Comparison of ENCODE assay signal across 16 cellular contexts in the genomic region with DNA sequence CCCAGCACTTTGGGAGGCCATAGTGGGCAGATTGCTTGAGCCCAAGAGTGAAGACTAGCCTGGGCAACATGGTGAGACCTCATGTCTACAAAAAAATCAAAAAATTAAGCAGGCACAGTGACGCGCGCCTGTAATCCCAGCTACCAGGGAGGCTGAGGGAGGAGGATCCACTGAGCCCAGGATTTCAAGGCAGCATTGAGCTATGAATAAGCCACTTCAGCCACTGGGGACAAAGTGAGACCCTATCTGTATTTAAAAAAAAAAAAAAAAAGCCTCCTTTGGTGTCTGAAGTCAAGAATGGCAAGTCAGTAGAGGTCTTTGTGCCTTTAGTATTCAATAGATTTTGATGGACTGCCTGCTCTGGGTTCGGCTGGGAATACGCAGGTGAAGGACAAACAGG.
A peak's percentile ranks its signal among the peaks of the same experiment; 100 is the strongest.
DNase-seq lines count a peak whose midpoint lies in the region; ATAC-seq and TF ChIP-seq lines count a peak whose summit lies in the region.
"Had no signal": no experiment of that assay in that cellular context is flagged by ENCODE, and none has a peak within 500 bp of the region (broad histone marks: within the 10 kb centered on the region; RNA-seq: fewer than 3 reads in every experiment).

No MANE protein-coding gene starts in this region.

- no peak for DNase-seq in SK-N-SH
- no peak for DNase-seq in WTC11 (ENCODE audit: low spot score)
- no peak for DNase-seq in activated CD8-positive, alpha-beta T cell treated with anti-CD3 and anti-CD28 coated beads for 36 hours
- no peak for DNase-seq in colonic mucosa
- DNase-seq: KG1, NCI-H226, NCI-H748 treated with DMSO at 0.1 percent for 48 hours, PC-3, Right ventricle myocardium superior, SW 1271 had no signal

- no peaks in the 10 kb centered on the region for H4K20me1 ChIP-seq in SK-N-SH (ENCODE audit: insufficient read depth)

- H3K4me3 ChIP-seq in SK-N-SH (ENCODE audit: low read depth in 2 of 2, low read length in 1 of 2) (no peak overlapping the region), colonic mucosa (no peak overlapping the region)
- H3K4me3 ChIP-seq: GM23248 had no signal

- H3K4me3 Mint-ChIP-seq in WTC11 = no peak overlapping the region
- H3K4me3 Mint-ChIP-seq in nephron = no peak overlapping the region
- no peak overlapping the region for H3K4me3 Mint-ChIP-seq in activated CD8-positive, alpha-beta T cell treated with anti-CD3 and anti-CD28 coated beads for 36 hours

- H3K36me3 Mint-ChIP-seq in WTC11 = peaks cover 18% of the 10 kb centered on the region
- peaks cover 19% of the 10 kb centered on the region for H3K36me3 Mint-ChIP-seq in nephron (ENCODE audit: low read depth)
- H3K36me3 Mint-ChIP-seq in activated CD8-positive, alpha-beta T cell treated with anti-CD3 and anti-CD28 coated beads for 36 hours (ENCODE audit: low read depth) = peaks cover 2% of the 10 kb centered on the region

- H3K9me3 ChIP-seq in SK-N-SH = no peaks in the 10 kb centered on the region
- H3K9me3 ChIP-seq in colonic mucosa = no peaks in the 10 kb centered on the region

- H3K9me3 Mint-ChIP-seq in WTC11 (peaks cover 26% of the 10 kb centered on the region), nephron (peaks cover 19% of the 10 kb centered on the region)
- peaks cover 8% of the 10 kb centered on the region for H3K9me3 Mint-ChIP-seq in activated CD8-positive, alpha-beta T cell treated with anti-CD3 and anti-CD28 coated beads for 36 hours

- H3K4me2 ChIP-seq in SK-N-SH = no peak overlapping the region

- peaks cover 3% of the 10 kb centered on the region; the same call in 1 of the 2 replicates for H3K27me3 Mint-ChIP-seq in WTC11 (ENCODE audit: low read depth)
- no peaks in the 10 kb centered on the region for H3K27me3 Mint-ChIP-seq in nephron (ENCODE audit: low read depth)
- H3K27me3 Mint-ChIP-seq in activated CD8-positive, alpha-beta T cell treated with anti-CD3 and anti-CD28 coated beads for 36 hours = no peaks in the 10 kb centered on the region

- H3K27me3 ChIP-seq in SK-N-SH (ENCODE audit: insufficient read depth) (no peaks in the 10 kb centered on the region), colonic mucosa (no peaks in the 10 kb centered on the region)

- H3K79me2 ChIP-seq in SK-N-SH (ENCODE audit: insufficient read depth) = peaks cover 5% of the 10 kb centered on the region

- peaks cover 7% of the 10 kb centered on the region for H3K4me1 Mint-ChIP-seq in WTC11
- peaks cover 26% of the 10 kb centered on the region for H3K4me1 Mint-ChIP-seq in nephron
- H3K4me1 Mint-ChIP-seq in activated CD8-positive, alpha-beta T cell treated with anti-CD3 and anti-CD28 coated beads for 36 hours (ENCODE audit: low read depth) = no peaks in the 10 kb centered on the region

- H3K9me2 ChIP-seq in SK-N-SH = no peaks in the 10 kb centered on the region

- peaks cover 17% of the 10 kb centered on the region for H3F3A ChIP-seq in SK-N-SH (replicated peaks; ENCODE audit: insufficient read depth)

- 98% methylated on average over 5 of the region's 5 CpGs for WGBS in SK-N-SH (ENCODE audit: low lambda C conversion rate)

- intact Hi-C loops in activated CD8-positive, alpha-beta T cell treated with anti-CD3 and anti-CD28 coated beads for 36 hours (cut with micrococcal nuclease) = no loop called here
- intact Hi-C loops in colonic mucosa (cut with DNase I) = no loop called here

- H3K36me3 ChIP-seq in SK-N-SH (replicated peaks in 1 of 2; ENCODE audit: control insufficient read depth in 1 of 2, insufficient read depth in 2 of 2, low read length in 1 of 2) = peaks cover 30 to 37% of the 10 kb centered on the region in 2 experiments
- H3K36me3 ChIP-seq in colonic mucosa = no peaks in the 10 kb centered on the region

- H3K9ac ChIP-seq in SK-N-SH (no peak overlapping the region), colonic mucosa (ENCODE audit: low read depth in 2 of 2, low read length in 2 of 2) (no peak overlapping the region)
- H3K9ac ChIP-seq: GM23248 had no signal

- TF ChIP-seq EP300 in SK-N-SH (IDR thresholded peaks at IDR 0.05; ENCODE audit: borderline replicate concordance in 1 of 2, low read depth in 1 of 2, low read length in 1 of 2) = no peak

- H2AFZ ChIP-seq in SK-N-SH (ENCODE audit: low read depth) = no peak overlapping the region
- H2AFZ ChIP-seq: GM23248 had no signal

- POLR2A ChIA-PET in SK-N-SH (lab: Yijun Ruan, JAX) (interaction anchor here (1.4 kb wide), 1 partner anchor 27 kb away, joined by 3 read pairs; no protein-coding TSS in a partner anchor), WTC11 (lab: Charles Lee) (interaction anchor here (0.6 to 0.7 kb wide), 3 partner anchors 25 to 86 kb away, joined by 3 to 4 read pairs (median 3); partner anchors contain the start of gene RALA)
- POLR2A ChIA-PET in activated CD8-positive, alpha-beta T cell treated with anti-CD3 and anti-CD28 coated beads for 36 hours (lab: Charles Lee) = interaction anchor here (0.6 kb wide), 1 partner anchor 240 kb away, joined by 3 read pairs; no protein-coding TSS in a partner anchor

- TF ChIP-seq CTCF in SK-N-SH (IDR thresholded peaks at IDR 0.05) = no peak
- TF ChIP-seq CTCF in WTC11 (IDR thresholded peaks at IDR 0.05) = no peak
- no peak for TF ChIP-seq CTCF in nephron (IDR thresholded peaks at IDR 0.05; ENCODE audit: unreplicated experiment in 3 of 3)
- no peak for TF ChIP-seq CTCF in activated CD8-positive, alpha-beta T cell treated with anti-CD3 and anti-CD28 coated beads for 36 hours (IDR thresholded peaks at IDR 0.05)
- TF ChIP-seq CTCF in colonic mucosa (IDR thresholded peaks at IDR 0.05) = no peak

- H3K27ac Mint-ChIP-seq in WTC11 (no peak overlapping the region), nephron (peak overlapping the region; percentile 65 to 92 (median 84))
- H3K27ac Mint-ChIP-seq in activated CD8-positive, alpha-beta T cell treated with anti-CD3 and anti-CD28 coated beads for 36 hours = no peak overlapping the region

- ATAC-seq in SK-N-SH treated with all-trans-retinoic acid at 6 μM for 48 hours (peak; percentile 13; the same call in 1 of the 3 replicates), WTC11 (peak; percentile 56), GM18909 (IDR thresholded peaks at IDR 0.05; ENCODE audit: poor library complexity, unreplicated experiment) (no peak)
- ATAC-seq in activated CD8-positive, alpha-beta T cell treated with anti-CD3 and anti-CD28 coated beads for 36 hours = no peak

- CTCF ChIA-PET in SK-N-SH (lab: Yijun Ruan, JAX) (interaction anchor here (1.6 to 3.2 kb wide), 4 partner anchors 11 to 129 kb away, joined by 5 to 13 read pairs (median 9); no protein-coding TSS in a partner anchor), WTC11 (lab: Charles Lee) (interaction anchor here (0.6 to 3.6 kb wide), 6 partner anchors 8 to 129 kb away, joined by 3 to 24 read pairs (median 4); no protein-coding TSS in a partner anchor)
- CTCF ChIA-PET in activated CD8-positive, alpha-beta T cell treated with anti-CD3 and anti-CD28 coated beads for 36 hours (lab: Charles Lee) = interaction anchor here (1.0 to 1.4 kb wide), 2 partner anchors 12 to 129 kb away, joined by 3 read pairs; no protein-coding TSS in a partner anchor

- H3K4me1 ChIP-seq in SK-N-SH (ENCODE audit: control insufficient read depth in 1 of 2, insufficient read depth in 2 of 2, low read depth in 1 of 2, low read length in 1 of 2) (peaks cover 0 to 5% of the 10 kb centered on the region in 2 experiments; a peak in 1 of 4 replicates), colonic mucosa (no peaks in the 10 kb centered on the region)

- no peak for TF ChIP-seq RAD21 in SK-N-SH (IDR thresholded peaks at IDR 0.05; ENCODE audit: low read length)

- peak overlapping the region in 1 of 2 experiments; percentile 12; a peak in 1 of 4 replicates for H3K27ac ChIP-seq in SK-N-SH (ENCODE audit: low read depth in 2 of 2, low read length in 1 of 2)
- H3K27ac ChIP-seq in colonic mucosa = no peak overlapping the region
- H3K27ac ChIP-seq: C4-2B, GM23248, HL-60 had no signal

TF ChIP-seq in SK-N-SH treated with all-trans-retinoic acid at 6 μM for 48 hours, 23 proteins besides CTCF, POLR2A, EP300 and RAD21 (continues in another document):
- TF ChIP-seq ZC3H10 (CRISPR knock-in tag; IDR thresholded peaks at IDR 0.05) (no peak), GLIS3 (CRISPR knock-in tag; IDR thresholded peaks at IDR 0.05) (no peak), OSR1 (CRISPR knock-in tag; IDR thresholded peaks at IDR 0.05) (no peak), BACH2 (CRISPR knock-in tag; IDR thresholded peaks at IDR 0.05; ENCODE audit: borderline replicate concordance) (no peak), ARNTL (CRISPR knock-in tag; IDR thresholded peaks at IDR 0.05; ENCODE audit: borderline replicate concordance, low read depth) (no peak)

TF ChIP-seq in SK-N-SH, 30 proteins besides CTCF, POLR2A, EP300 and RAD21 (continues in another document):
- no peak for TF ChIP-seq GATA2 (CRISPR knock-in tag; IDR thresholded peaks at IDR 0.05)
- TF ChIP-seq, protein P1, sequence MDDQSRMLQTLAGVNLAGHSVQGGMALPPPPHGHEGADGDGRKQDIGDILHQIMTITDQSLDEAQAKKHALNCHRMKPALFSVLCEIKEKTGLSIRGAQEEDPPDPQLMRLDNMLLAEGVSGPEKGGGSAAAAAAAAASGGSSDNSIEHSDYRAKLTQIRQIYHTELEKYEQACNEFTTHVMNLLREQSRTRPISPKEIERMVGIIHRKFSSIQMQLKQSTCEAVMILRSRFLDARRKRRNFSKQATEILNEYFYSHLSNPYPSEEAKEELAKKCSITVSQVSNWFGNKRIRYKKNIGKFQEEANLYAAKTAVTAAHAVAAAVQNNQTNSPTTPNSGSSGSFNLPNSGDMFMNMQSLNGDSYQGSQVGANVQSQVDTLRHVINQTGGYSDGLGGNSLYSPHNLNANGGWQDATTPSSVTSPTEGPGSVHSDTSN (IDR thresholded peaks at IDR 0.05) = no peak
- TF ChIP-seq NRF1 (IDR thresholded peaks at IDR 0.05; ENCODE audit: low read depth, low read length) = no peak
- no peak for TF ChIP-seq FOXM1 (IDR thresholded peaks at IDR 0.05; ENCODE audit: low read depth)
- TF ChIP-seq MXI1 (IDR thresholded peaks at IDR 0.05; ENCODE audit: low read depth, low read length) = no peak
- TF ChIP-seq YY1 (IDR thresholded peaks at IDR 0.05; ENCODE audit: low read depth) = no peak

Comparison
In these comparisons a context has a peak if more than half of its experiments do, and no peak if none do; other contexts are left out.
1. ATAC-seq: peak in SK-N-SH treated with all-trans-retinoic acid at 6 μM for 48 hours (single experiment) and WTC11 (single experiment); none in GM18909 (single experiment) and activated CD8-positive, alpha-beta T cell treated with anti-CD3 and anti-CD28 coated beads for 36 hours (single experiment).
2. H3K27ac Mint-ChIP-seq: peak in nephron (3 of 3); none in WTC11 (single experiment) and activated CD8-positive, alpha-beta T cell treated with anti-CD3 and anti-CD28 coated beads for 36 hours (single experiment).